In genomic region chr3:159865042-159865579, GRCh38 we compare ENCODE assay signal across 1 cellular context.
TF ChIP-seq lines count a peak whose summit lies in the region.

No MANE protein-coding gene starts in this region.

TF ChIP-seq in A549, 52 proteins besides CTCF, POLR2A, EP300 and RAD21 (continued from another document):
- peak; percentile 54 for TF ChIP-seq USF2 (IDR thresholded peaks at IDR 0.05)
- no peak for TF ChIP-seq MAZ (IDR thresholded peaks at IDR 0.05; ENCODE audit: borderline replicate concordance, low read depth, low read length)
- TF ChIP-seq MAX (IDR thresholded peaks at IDR 0.05), result no peak
- no peak for TF ChIP-seq HEYL (CRISPR knock-in tag; IDR thresholded peaks at IDR 0.05)
